Comparison of ENCODE assay signal across 32 cellular contexts in genomic region chr1:168510595-168510918, GRCh38. TPM values are rescaled to one million over a fixed set of nuclear protein-coding genes. Genes with fewer than 3 reads are reported as not detected.
DNase-seq lines count a peak whose midpoint lies in the region; ATAC-seq lines count a peak whose summit lies in the region.
"Had no signal": no experiment of that assay in that cellular context is flagged by ENCODE, and none has a peak within 500 bp of the region (broad histone marks: within the 10 kb centered on the region; RNA-seq: fewer than 3 reads in every experiment).

No MANE protein-coding gene starts in this region.

- H3K4me3 Mint-ChIP-seq in activated T-cell treated with anti-CD3 and anti-CD28 coated beads, Interleukin-2, amount 50 U/mL, for 72 hours = peak overlapping the region; percentile 15 to 23
- H3K4me3 Mint-ChIP-seq in activated T-cell treated with anti-CD3 and anti-CD28 coated beads, Interleukin-2, amount 50 U/mL, for 4 hours = no peak overlapping the region
- H3K4me3 Mint-ChIP-seq in activated T-helper 17 cell treated with anti-CD3 and anti-CD28 coated beads, Interleukin-2, amount 50 U/mL, for 72 hours = no peak overlapping the region
- H3K4me3 Mint-ChIP-seq in naive thymus-derived CD4-positive, alpha-beta T cell = peak overlapping the region in 1 of 10 donors; percentile 57

- POLR2A ChIA-PET in naive thymus-derived CD4-positive, alpha-beta T cell (lab: Charles Lee) = no interaction called here

- H3K27ac Mint-ChIP-seq in activated T-cell treated with anti-CD3 and anti-CD28 coated beads, Interleukin-2, amount 50 U/mL, for 72 hours = peak overlapping the region; percentile 7
- peak overlapping the region; percentile 10 for H3K27ac Mint-ChIP-seq in activated T-helper 17 cell treated with anti-CD3 and anti-CD28 coated beads, Interleukin-2, amount 50 U/mL, for 72 hours
- H3K27ac Mint-ChIP-seq in naive thymus-derived CD4-positive, alpha-beta T cell = peak overlapping the region in 3 of 9 donors; percentile 15 to 77 (median 26)

- no peaks in the 10 kb centered on the region for H3K27me3 ChIP-seq in naive thymus-derived CD4-positive, alpha-beta T cell (ENCODE audit: control insufficient read depth in 2 of 2, insufficient read depth in 2 of 2, low read length in 2 of 2)
- H3K27me3 ChIP-seq in effector memory CD4-positive, alpha-beta T cell (replicated peaks; ENCODE audit: control insufficient read depth, insufficient read depth, low read length, poor library complexity, severe bottlenecking) = no peaks in the 10 kb centered on the region
- H3K27me3 ChIP-seq: ascending aorta, gastroesophageal sphincter, left lung, stomach, thyroid gland had no signal

- peaks cover 0 to 2% of the 10 kb centered on the region in 2 donors for H3K9me3 Mint-ChIP-seq in activated T-cell treated with anti-CD3 and anti-CD28 coated beads, Interleukin-2, amount 50 U/mL, for 72 hours
- H3K9me3 Mint-ChIP-seq in activated T-cell treated with anti-CD3 and anti-CD28 coated beads, Interleukin-2, amount 50 U/mL, for 4 hours = no peaks in the 10 kb centered on the region
- H3K9me3 Mint-ChIP-seq in activated T-helper 17 cell treated with anti-CD3 and anti-CD28 coated beads, Interleukin-2, amount 50 U/mL, for 72 hours = peaks cover 3% of the 10 kb centered on the region
- H3K9me3 Mint-ChIP-seq in naive thymus-derived CD4-positive, alpha-beta T cell = peaks cover 0 to 2% (median 0%) of the 10 kb centered on the region in 11 donors

- H3K36me3 Mint-ChIP-seq in activated T-cell treated with anti-CD3 and anti-CD28 coated beads, Interleukin-2, amount 50 U/mL, for 72 hours (ENCODE audit: insufficient read depth in 2 of 2) = no peaks in the 10 kb centered on the region
- H3K36me3 Mint-ChIP-seq in activated T-cell treated with anti-CD3 and anti-CD28 coated beads, Interleukin-2, amount 50 U/mL, for 4 hours (ENCODE audit: insufficient read depth) = no peaks in the 10 kb centered on the region
- no peaks in the 10 kb centered on the region for H3K36me3 Mint-ChIP-seq in activated T-helper 17 cell treated with anti-CD3 and anti-CD28 coated beads, Interleukin-2, amount 50 U/mL, for 72 hours (ENCODE audit: low read depth)
- peaks cover 0 to 25% (median 0%) of the 10 kb centered on the region in 5 donors for H3K36me3 Mint-ChIP-seq in naive thymus-derived CD4-positive, alpha-beta T cell

- CTCF ChIA-PET in naive thymus-derived CD4-positive, alpha-beta T cell (lab: Charles Lee) = no interaction called here

- no peaks in the 10 kb centered on the region for H3K36me3 ChIP-seq in naive thymus-derived CD4-positive, alpha-beta T cell (ENCODE audit: control insufficient read depth in 2 of 3, insufficient read depth in 3 of 3, low read length in 3 of 3)
- no peaks in the 10 kb centered on the region for H3K36me3 ChIP-seq in effector memory CD4-positive, alpha-beta T cell (ENCODE audit: control insufficient read depth, insufficient read depth, low read length)
- H3K36me3 ChIP-seq: ascending aorta, gastroesophageal sphincter, left lung, stomach, thyroid gland had no signal

- H3K4me3 ChIP-seq in naive thymus-derived CD4-positive, alpha-beta T cell (ENCODE audit: low read length) = no peak overlapping the region
- no peak overlapping the region for H3K4me3 ChIP-seq in effector memory CD4-positive, alpha-beta T cell (ENCODE audit: insufficient read depth, low read depth, low read length, poor library complexity, severe bottlenecking)
- H3K4me3 ChIP-seq: ascending aorta, gastroesophageal sphincter, left lung, stomach, thyroid gland had no signal

- DNase-seq in activated T-cell treated with anti-CD3 and anti-CD28 coated beads, Interleukin-2, amount 50 U/mL, for 72 hours = no peak
- DNase-seq in activated T-cell treated with anti-CD3 and anti-CD28 coated beads, Interleukin-2, amount 50 U/mL, for 4 hours = no peak
- no peak for DNase-seq in naive thymus-derived CD4-positive, alpha-beta T cell
- no peak for DNase-seq in iPS-NIHi11 (ENCODE audit: low spot score)
- DNase-seq in effector memory CD4-positive, alpha-beta T cell = no peak
- DNase-seq: activated CD4-positive, CD25-positive, alpha-beta regulatory T cell; activated naive CD4-positive, alpha-beta T cell treated with anti-CD3 and anti-CD28 coated beads, Interleukin-2, amount 50 U/mL, for 16 hours; dermis blood vessel endothelial cell; H7; hypothalamus; left lung; mesenchymal stem cell; NCI-H1092; NCI-H1694 treated with DMSO at 0.1 percent for 48 hours; NCI-H2171; NCI-H526; SHP77 treated with DMSO at 0.1 percent for 48 hours; stimulated activated CD4-positive, alpha-beta T cell treated with anti-CD3 and anti-CD28 coated beads, Interleukin-15, amount 100 ng/mL, for 24 hours; stomach; SW 1271; thyroid gland had no signal

- H3K4me1 ChIP-seq in naive thymus-derived CD4-positive, alpha-beta T cell (ENCODE audit: control insufficient read depth in 2 of 2, insufficient read depth in 2 of 2, low read length in 2 of 2) = peaks cover 31 to 58% of the 10 kb centered on the region in 2 donors
- peaks cover 19% of the 10 kb centered on the region for H3K4me1 ChIP-seq in effector memory CD4-positive, alpha-beta T cell (ENCODE audit: control insufficient read depth, insufficient read depth, low read length, poor library complexity, severe bottlenecking)
- H3K4me1 ChIP-seq: ascending aorta, thyroid gland had no signal

- H3K27ac ChIP-seq in naive thymus-derived CD4-positive, alpha-beta T cell (ENCODE audit: low read depth, low read length) = no peak overlapping the region
- H3K27ac ChIP-seq in effector memory CD4-positive, alpha-beta T cell (ENCODE audit: insufficient read depth, low read length, poor library complexity, severe bottlenecking) = no peak overlapping the region
- H3K27ac ChIP-seq: ascending aorta, left lung, stomach, thyroid gland had no signal

- no peaks in the 10 kb centered on the region for H3K27me3 Mint-ChIP-seq in activated T-cell treated with anti-CD3 and anti-CD28 coated beads, Interleukin-2, amount 50 U/mL, for 72 hours (ENCODE audit: low read depth)
- H3K27me3 Mint-ChIP-seq in activated T-cell treated with anti-CD3 and anti-CD28 coated beads, Interleukin-2, amount 50 U/mL, for 4 hours (ENCODE audit: low read depth) = no peaks in the 10 kb centered on the region
- H3K27me3 Mint-ChIP-seq in activated T-helper 17 cell treated with anti-CD3 and anti-CD28 coated beads, Interleukin-2, amount 50 U/mL, for 72 hours = no peaks in the 10 kb centered on the region
- no peaks in the 10 kb centered on the region for H3K27me3 Mint-ChIP-seq in naive thymus-derived CD4-positive, alpha-beta T cell

- no peaks in the 10 kb centered on the region for H3K9me3 ChIP-seq in naive thymus-derived CD4-positive, alpha-beta T cell (ENCODE audit: control insufficient read depth in 2 of 3, low read length in 3 of 3)
- H3K9me3 ChIP-seq in effector memory CD4-positive, alpha-beta T cell (ENCODE audit: control insufficient read depth, low read length) = no peaks in the 10 kb centered on the region
- H3K9me3 ChIP-seq: ascending aorta, gastroesophageal sphincter, left lung, stomach, thyroid gland had no signal

- H3K4me1 Mint-ChIP-seq in activated T-cell treated with anti-CD3 and anti-CD28 coated beads, Interleukin-2, amount 50 U/mL, for 72 hours (ENCODE audit: low read depth) = peaks cover 84% of the 10 kb centered on the region
- H3K4me1 Mint-ChIP-seq in activated T-cell treated with anti-CD3 and anti-CD28 coated beads, Interleukin-2, amount 50 U/mL, for 4 hours (ENCODE audit: low read depth) = peaks cover 53% of the 10 kb centered on the region
- H3K4me1 Mint-ChIP-seq in activated T-helper 17 cell treated with anti-CD3 and anti-CD28 coated beads, Interleukin-2, amount 50 U/mL, for 72 hours = peaks cover 31% of the 10 kb centered on the region
- peaks cover 44 to 78% (median 50%) of the 10 kb centered on the region in 7 donors for H3K4me1 Mint-ChIP-seq in naive thymus-derived CD4-positive, alpha-beta T cell

- intact Hi-C loops in naive thymus-derived CD4-positive, alpha-beta T cell (cut with micrococcal nuclease) = loop anchor here (5.0 to 10.0 kb wide), 2 partner anchors 38 to 54 kb away; no protein-coding TSS in a partner anchor

- ATAC-seq in activated T-cell treated with anti-CD3 and anti-CD28 coated beads, Interleukin-2, amount 50 U/mL, for 72 hours (replicated peaks in 1 of 2) = peak in 1 of 2 donors; percentile 8
- ATAC-seq in activated T-cell treated with anti-CD3 and anti-CD28 coated beads, Interleukin-2, amount 50 U/mL, for 4 hours = no peak
- ATAC-seq in activated T-helper 17 cell treated with anti-CD3 and anti-CD28 coated beads, Interleukin-2, amount 50 U/mL, for 72 hours (replicated peaks) = no peak
- peak; percentile 18 for ATAC-seq in naive thymus-derived CD4-positive, alpha-beta T cell
- ATAC-seq in HG03342 (IDR thresholded peaks at IDR 0.05; ENCODE audit: unreplicated experiment) = no peak
- no peak for ATAC-seq in HG02763 (IDR thresholded peaks at IDR 0.05; ENCODE audit: unreplicated experiment)
- ATAC-seq: gastroesophageal sphincter, left lung, Panc1 had no signal

RNA-seq across cellular contexts. Expression of gene XCL2, which starts 33.2 kb away (rescaled TPM):
- 10 to 100 TPM; 15.7 to 51.0 TPM for total RNA-seq in activated T-cell treated with anti-CD3 and anti-CD28 coated beads, Interleukin-2, amount 50 U/mL, for 72 hours
- 10 to 100 TPM; 14.0 to 79.9 (median 28.4) TPM for total RNA-seq in activated T-cell treated with anti-CD3 and anti-CD28 coated beads, Interleukin-2, amount 50 U/mL, for 4 hours
- not detected for total RNA-seq in activated T-helper 17 cell treated with anti-CD3 and anti-CD28 coated beads, Interleukin-2, amount 50 U/mL, for 72 hours
- total RNA-seq in naive thymus-derived CD4-positive, alpha-beta T cell = 1 to 10 TPM in 3 of 5 experiments, not detected in 2; 2.7 to 7.0 (median 3.0) TPM
- under 1 TPM in 1 of 2 donors, not detected in 1; 0.61 TPM for polyA plus RNA-seq in naive thymus-derived CD4-positive, alpha-beta T cell
- total RNA-seq: A673, ascending aorta, cardiac septum, dermis blood vessel endothelial cell, fibroblast of lung, H7, myocyte, pulmonary artery endothelial cell, thyroid gland had no signal
- polyA plus RNA-seq: fibroblast of lung had no signal

Comparison
In these comparisons a context has a peak if more than half of its experiments do, and no peak if none do; other contexts are left out.
1. H3K4me3 Mint-ChIP-seq: peak in activated T-cell treated with anti-CD3 and anti-CD28 coated beads, Interleukin-2, amount 50 U/mL, for 72 hours (2 of 2); none in activated T-cell treated with anti-CD3 and anti-CD28 coated beads, Interleukin-2, amount 50 U/mL, for 4 hours (single experiment) and activated T-helper 17 cell treated with anti-CD3 and anti-CD28 coated beads, Interleukin-2, amount 50 U/mL, for 72 hours (single experiment).